9 cellular contexts compared by ENCODE assay signal in the genomic region with DNA sequence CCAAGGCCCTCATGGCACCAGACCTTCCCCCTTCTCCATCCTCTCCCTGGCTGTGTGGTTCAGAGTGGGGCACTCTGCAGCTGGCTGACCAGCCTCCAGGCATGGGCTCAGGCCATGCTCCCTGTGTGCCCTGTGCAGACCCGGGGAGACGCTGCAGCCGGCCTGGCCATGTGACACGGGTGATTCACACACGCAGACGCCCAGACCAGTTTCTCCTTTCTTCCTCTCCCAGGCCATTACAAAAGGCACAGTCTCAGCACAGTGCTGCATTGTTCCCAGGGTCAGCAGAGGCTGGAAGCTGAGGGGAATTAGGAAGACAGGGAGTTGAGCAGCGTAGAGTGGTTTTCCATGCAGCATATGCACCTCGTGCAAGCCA.
DNase-seq lines count a peak whose midpoint lies in the region; ATAC-seq and TF ChIP-seq lines count a peak whose summit lies in the region.
"Had no signal": no experiment of that assay in that cellular context is flagged by ENCODE, and none has a peak within 500 bp of the region (broad histone marks: within the 10 kb centered on the region; RNA-seq: fewer than 3 reads in every experiment).

No MANE protein-coding gene starts in this region.

- peaks cover 4% of the 10 kb centered on the region for H3K27me3 Mint-ChIP-seq in activated T-helper 17 cell treated with anti-CD3 and anti-CD28 coated beads, Interleukin-2, amount 50 U/mL, for 72 hours

- H3K4me2 ChIP-seq in OCI-LY7 (ENCODE audit: low read length) = no peak overlapping the region

- H3K4me1 Mint-ChIP-seq in activated T-helper 17 cell treated with anti-CD3 and anti-CD28 coated beads, Interleukin-2, amount 50 U/mL, for 72 hours = no peaks in the 10 kb centered on the region

- no peak overlapping the region for H2AFZ ChIP-seq in OCI-LY7 (ENCODE audit: low read length)

- H3K27me3 ChIP-seq in mucosa of rectum (ENCODE audit: control insufficient read depth in 2 of 2, insufficient read depth in 2 of 2, low read length in 2 of 2) (no peaks in the 10 kb centered on the region), upper lobe of right lung (no peaks in the 10 kb centered on the region)
- no peaks in the 10 kb centered on the region for H3K27me3 ChIP-seq in effector memory CD4-positive, alpha-beta T cell (replicated peaks; ENCODE audit: control insufficient read depth, insufficient read depth, low read length, poor library complexity, severe bottlenecking)

- no peaks in the 10 kb centered on the region for H4K20me1 ChIP-seq in OCI-LY7 (ENCODE audit: insufficient read depth, low read length)

- no peak overlapping the region for H3K27ac Mint-ChIP-seq in activated T-helper 17 cell treated with anti-CD3 and anti-CD28 coated beads, Interleukin-2, amount 50 U/mL, for 72 hours

- ATAC-seq in upper lobe of right lung = peak; percentile 70
- ATAC-seq in activated T-helper 17 cell treated with anti-CD3 and anti-CD28 coated beads, Interleukin-2, amount 50 U/mL, for 72 hours (replicated peaks) = no peak
- no peak for ATAC-seq in GM18861 (IDR thresholded peaks at IDR 0.05; ENCODE audit: unreplicated experiment)

- CTCF ChIA-PET in RWPE1 (lab: Yijun Ruan, JAX) (interaction anchor here (0.6 to 0.9 kb wide), 2 partner anchors 62 to 190 kb away, joined by 3 read pairs; no protein-coding TSS in a partner anchor), OCI-LY7 (lab: Charles Lee; ENCODE audit: unreplicated experiment) (no interaction called here)

- no peaks in the 10 kb centered on the region for H3K36me3 ChIP-seq in mucosa of rectum (ENCODE audit: control insufficient read depth in 2 of 2, insufficient read depth in 2 of 2, low read length in 2 of 2)
- no peaks in the 10 kb centered on the region for H3K36me3 ChIP-seq in upper lobe of right lung
- no peaks in the 10 kb centered on the region for H3K36me3 ChIP-seq in OCI-LY7 (ENCODE audit: insufficient read depth, low read length)
- no peaks in the 10 kb centered on the region for H3K36me3 ChIP-seq in effector memory CD4-positive, alpha-beta T cell (ENCODE audit: control insufficient read depth, insufficient read depth, low read length)

- H3K27ac ChIP-seq in RWPE1 (no peak overlapping the region), mucosa of rectum (ENCODE audit: low read depth in 2 of 2, low read length in 2 of 2) (peak overlapping the region; percentile 28 to 38), upper lobe of right lung (peak overlapping the region; percentile 30), OCI-LY7 (ENCODE audit: low read depth, low read length, poor library complexity, severe bottlenecking) (no peak overlapping the region)
- H3K27ac ChIP-seq in effector memory CD4-positive, alpha-beta T cell (ENCODE audit: insufficient read depth, low read length, poor library complexity, severe bottlenecking) = no peak overlapping the region

- no peaks in the 10 kb centered on the region for H3K9me3 Mint-ChIP-seq in activated T-helper 17 cell treated with anti-CD3 and anti-CD28 coated beads, Interleukin-2, amount 50 U/mL, for 72 hours

- POLR2A ChIA-PET in RWPE1 (lab: Yijun Ruan, JAX; ENCODE audit: low non-redundant PET) = no interaction called here
- POLR2A ChIA-PET in OCI-LY7 (lab: Charles Lee) = interaction anchor here (0.6 kb wide), 1 partner anchor 30 kb away, joined by 3 read pairs; no protein-coding TSS in a partner anchor

- H3K4me3 ChIP-seq in mucosa of rectum (ENCODE audit: low read length in 2 of 2) (no peak overlapping the region), upper lobe of right lung (no peak overlapping the region), OCI-LY7 (ENCODE audit: low read depth, low read length, poor library complexity, severe bottlenecking) (no peak overlapping the region)
- H3K4me3 ChIP-seq in effector memory CD4-positive, alpha-beta T cell (ENCODE audit: insufficient read depth, low read depth, low read length, poor library complexity, severe bottlenecking) = no peak overlapping the region

- H3K9me2 ChIP-seq in OCI-LY7 (ENCODE audit: insufficient read depth, low read length) = no peaks in the 10 kb centered on the region

- H3K9ac ChIP-seq in mucosa of rectum (ENCODE audit: low read depth in 1 of 2, low read length in 2 of 2) = no peak overlapping the region

- intact Hi-C loops in upper lobe of right lung (cut with DNase I) = loop anchor here (10.0 kb wide), 1 partner anchor 1029 kb away; no protein-coding TSS in a partner anchor
- intact Hi-C loops in OCI-LY7 (cut with micrococcal nuclease; ENCODE audit: unreplicated experiment) = no loop called here

- H3K9me3 ChIP-seq in mucosa of rectum (ENCODE audit: control insufficient read depth in 2 of 2, low read length in 2 of 2) (no peaks in the 10 kb centered on the region), upper lobe of right lung (no peaks in the 10 kb centered on the region), OCI-LY7 (ENCODE audit: low read length) (no peaks in the 10 kb centered on the region)
- H3K9me3 ChIP-seq in effector memory CD4-positive, alpha-beta T cell (ENCODE audit: control insufficient read depth, low read length) = no peaks in the 10 kb centered on the region

- BruUV-seq in OCI-LY7 (replicated peaks; lab: Mats Ljungman, UMichigan) = no TSS peak

- H3K4me1 ChIP-seq in mucosa of rectum (ENCODE audit: control insufficient read depth in 2 of 2, insufficient read depth in 2 of 2, low read length in 2 of 2) (peaks cover 0 to 4% of the 10 kb centered on the region in 2 donors), upper lobe of right lung (peaks cover 11% of the 10 kb centered on the region), OCI-LY7 (ENCODE audit: insufficient read depth, low read length, poor library complexity, severe bottlenecking) (no peaks in the 10 kb centered on the region)
- no peaks in the 10 kb centered on the region for H3K4me1 ChIP-seq in effector memory CD4-positive, alpha-beta T cell (ENCODE audit: control insufficient read depth, insufficient read depth, low read length, poor library complexity, severe bottlenecking)

- TF ChIP-seq CTCF in RWPE1 (conservative IDR thresholded peaks at IDR 0.05; ENCODE audit: low read depth) (no peak), upper lobe of right lung (IDR thresholded peaks at IDR 0.05) (no peak), OCI-LY7 (conservative IDR thresholded peaks at IDR 0.05; ENCODE audit: low read length) (no peak)

- DNase-seq in RWPE1 (ENCODE audit: low spot score) (peak; percentile 30), fibroblast of peridontal ligament (ENCODE audit: extremely low read depth) (peak; percentile 40), upper lobe of right lung (peak; percentile 69), OCI-LY7 (ENCODE audit: low spot score) (no peak)
- DNase-seq in effector memory CD4-positive, alpha-beta T cell = no peak
- DNase-seq: activated CD4-positive, alpha-beta T cell treated with anti-CD3 and anti-CD28 coated beads, Interleukin-2, amount 50 U/mL, for 48 hours had no signal

- no peaks in the 10 kb centered on the region for H3K36me3 Mint-ChIP-seq in activated T-helper 17 cell treated with anti-CD3 and anti-CD28 coated beads, Interleukin-2, amount 50 U/mL, for 72 hours (ENCODE audit: low read depth)

- no peak overlapping the region for H3K4me3 Mint-ChIP-seq in activated T-helper 17 cell treated with anti-CD3 and anti-CD28 coated beads, Interleukin-2, amount 50 U/mL, for 72 hours

- H3K79me2 ChIP-seq in OCI-LY7 (ENCODE audit: insufficient read depth, low read depth, low read length) = no peaks in the 10 kb centered on the region

Comparison
In these comparisons a context has a peak if more than half of its experiments do, and no peak if none do; other contexts are left out.
1. DNase-seq: peak in RWPE1 (single experiment), fibroblast of peridontal ligament (single experiment) and upper lobe of right lung (single experiment); none in OCI-LY7 (single experiment) and effector memory CD4-positive, alpha-beta T cell (0 of 3).
2. H3K27ac ChIP-seq: peak in mucosa of rectum (2 of 2) and upper lobe of right lung (single experiment); none in RWPE1 (single experiment), OCI-LY7 (single experiment) and effector memory CD4-positive, alpha-beta T cell (single experiment).